ENCODE assay signal across 2 cellular contexts in genomic region chr6:100135977-100136376, GRCh38.
TF ChIP-seq lines count a peak whose summit lies in the region.

No MANE protein-coding gene starts in this region.

TF ChIP-seq in SK-N-SH, 30 proteins besides CTCF, POLR2A, EP300 and RAD21 (continued from another document):
- no peak for TF ChIP-seq SMC3 (IDR thresholded peaks at IDR 0.05; ENCODE audit: low read depth, low read length)
- TF ChIP-seq USF1 (IDR thresholded peaks at IDR 0.05; ENCODE audit: borderline replicate concordance, low read depth) = no peak
- no peak for TF ChIP-seq MXI1 (IDR thresholded peaks at IDR 0.05; ENCODE audit: low read depth, low read length)
- no peak for TF ChIP-seq ZBTB33 (IDR thresholded peaks at IDR 0.05; ENCODE audit: borderline replicate concordance, low read depth)
- no peak for TF ChIP-seq GATA2 (CRISPR knock-in tag; IDR thresholded peaks at IDR 0.05)
- TF ChIP-seq GABPA (IDR thresholded peaks at IDR 0.05; ENCODE audit: low read depth) = no peak
- no peak for TF ChIP-seq FOXM1 (IDR thresholded peaks at IDR 0.05; ENCODE audit: low read depth)
- no peak for TF ChIP-seq JUND (IDR thresholded peaks at IDR 0.05)
- no peak for TF ChIP-seq SIN3A (IDR thresholded peaks at IDR 0.05; ENCODE audit: borderline replicate concordance, low read depth, low read length)
- no peak for TF ChIP-seq NRF1 (IDR thresholded peaks at IDR 0.05; ENCODE audit: low read depth, low read length)
- TF ChIP-seq POLR2AphosphoS5 (IDR thresholded peaks at IDR 0.05; ENCODE audit: low read depth, low read length) = no peak
- TF ChIP-seq TEAD4 (IDR thresholded peaks at IDR 0.05; ENCODE audit: borderline replicate concordance, insufficient read depth) = no peak
- TF ChIP-seq MAX (IDR thresholded peaks at IDR 0.05; ENCODE audit: low read depth) = no peak
- TF ChIP-seq TAF1 (IDR thresholded peaks at IDR 0.05; ENCODE audit: borderline replicate concordance, low read depth, low read length) = no peak
- no peak for TF ChIP-seq RFX5 (IDR thresholded peaks at IDR 0.05; ENCODE audit: low read length)
- TF ChIP-seq FOSL2 (IDR thresholded peaks at IDR 0.05; ENCODE audit: borderline replicate concordance, low read depth) = no peak

TF ChIP-seq in SK-N-SH treated with all-trans-retinoic acid at 6 μM for 48 hours, 23 proteins besides CTCF, POLR2A, EP300 and RAD21 (continued from another document):
- TF ChIP-seq ZC3H10 (CRISPR knock-in tag; IDR thresholded peaks at IDR 0.05) (no peak), TSHZ2 (CRISPR knock-in tag; IDR thresholded peaks at IDR 0.05) (no peak), ZNF8 (CRISPR knock-in tag; IDR thresholded peaks at IDR 0.05) (no peak), ZNF70 (CRISPR knock-in tag; IDR thresholded peaks at IDR 0.05) (no peak), GLIS3 (CRISPR knock-in tag; IDR thresholded peaks at IDR 0.05) (no peak), ISL1 (CRISPR knock-in tag; IDR thresholded peaks at IDR 0.05) (no peak), ESRRG (CRISPR knock-in tag; IDR thresholded peaks at IDR 0.05) (no peak), CSDC2 (CRISPR knock-in tag; IDR thresholded peaks at IDR 0.05) (no peak), BACH2 (CRISPR knock-in tag; IDR thresholded peaks at IDR 0.05; ENCODE audit: borderline replicate concordance) (no peak), ZFP30 (CRISPR knock-in tag; IDR thresholded peaks at IDR 0.05) (no peak), ARNTL (CRISPR knock-in tag; IDR thresholded peaks at IDR 0.05; ENCODE audit: borderline replicate concordance, low read depth) (no peak), TOX (CRISPR knock-in tag; IDR thresholded peaks at IDR 0.05; ENCODE audit: borderline replicate concordance) (no peak)
- TF ChIP-seq, protein P1, sequence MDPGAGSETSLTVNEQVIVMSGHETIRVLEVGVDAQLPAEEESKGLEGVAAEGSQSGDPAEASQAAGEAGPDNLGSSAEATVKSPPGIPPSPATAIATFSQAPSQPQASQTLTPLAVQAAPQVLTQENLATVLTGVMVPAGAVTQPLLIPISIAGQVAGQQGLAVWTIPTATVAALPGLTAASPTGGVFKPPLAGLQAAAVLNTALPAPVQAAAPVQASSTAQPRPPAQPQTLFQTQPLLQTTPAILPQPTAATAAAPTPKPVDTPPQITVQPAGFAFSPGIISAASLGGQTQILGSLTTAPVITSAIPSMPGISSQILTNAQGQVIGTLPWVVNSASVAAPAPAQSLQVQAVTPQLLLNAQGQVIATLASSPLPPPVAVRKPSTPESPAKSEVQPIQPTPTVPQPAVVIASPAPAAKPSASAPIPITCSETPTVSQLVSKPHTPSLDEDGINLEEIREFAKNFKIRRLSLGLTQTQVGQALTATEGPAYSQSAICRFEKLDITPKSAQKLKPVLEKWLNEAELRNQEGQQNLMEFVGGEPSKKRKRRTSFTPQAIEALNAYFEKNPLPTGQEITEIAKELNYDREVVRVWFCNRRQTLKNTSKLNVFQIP (CRISPR knock-in tag; IDR thresholded peaks at IDR 0.05; ENCODE audit: borderline replicate concordance, low read depth) = no peak
